In genomic region chr1:169466259-169467230, GRCh38 we compare ENCODE assay signal across 8 cellular contexts. TPM values are rescaled to one million over a fixed set of nuclear protein-coding genes. Genes with fewer than 3 reads are reported as not detected.
DNase-seq lines count a peak whose midpoint lies in the region.

No MANE protein-coding gene starts in this region.

- no peak overlapping the region for H2BK120ac ChIP-seq in mesendoderm (ENCODE audit: low read depth, low read length)

- H3K4me3 ChIP-seq in mesendoderm (ENCODE audit: low read length), result no peak overlapping the region

- H2AK5ac ChIP-seq in mesendoderm (ENCODE audit: low read length), result no peak overlapping the region

- peak; percentile 20 for DNase-seq in stimulated activated CD4-positive, alpha-beta T cell treated with anti-CD3 and anti-CD28 coated beads, Interleukin-15, amount 100 ng/mL, for 24 hours
- DNase-seq in stimulated activated CD4-positive, alpha-beta T cell treated with anti-CD3 and anti-CD28 coated beads, Interleukin-1b, Interleukin-23, amount 100 ng/mL, for 48 hours, result no peak
- DNase-seq in NCI-H146 treated with DMSO at 0.1 percent for 48 hours (lab: John Stamatoyannopoulos, UW; ENCODE audit: unreplicated experiment) (peak; percentile 22), astrocyte of the hippocampus (ENCODE audit: low read depth, low spot score) (peak; percentile 57), mesendoderm (peak; percentile 37), activated gamma-delta T cell treated with Interleukin-2 at 50 U/mL for 16 hours (no peak), HPDE6-E6E7 (ENCODE audit: extremely low spot score) (no peak)
- DNase-seq in stimulated activated CD4-positive, alpha-beta T cell treated with anti-CD3 and anti-CD28 coated beads, Interleukin-2, amount 100 ng/mL, for 24 hours, result no peak

- no peak overlapping the region for H2BK15ac ChIP-seq in mesendoderm (replicated peaks; ENCODE audit: low read depth)

- H3K18ac ChIP-seq in mesendoderm (ENCODE audit: low read length), result no peak overlapping the region

- H3K27ac ChIP-seq in mesendoderm (ENCODE audit: low read depth, low read length), result no peak overlapping the region

- no peaks in the 10 kb centered on the region for H3K4me1 ChIP-seq in mesendoderm (ENCODE audit: control insufficient read depth, low read depth, low read length)

- WGBS in mesendoderm (ENCODE audit: extremely low coverage, insufficient coverage, low lambda C conversion rate), result no CpG with 5 or more reads among the region's 8 CpGs

- H3K79me2 ChIP-seq in mesendoderm (ENCODE audit: control insufficient read depth, insufficient read depth, low read length), result no peaks in the 10 kb centered on the region

- H3K23ac ChIP-seq in mesendoderm (ENCODE audit: low read length), result no peak overlapping the region

- H3K4ac ChIP-seq in mesendoderm (ENCODE audit: low read depth, low read length), result no peak overlapping the region

- no peak overlapping the region for H4K5ac ChIP-seq in mesendoderm (ENCODE audit: low read length)

- no peak overlapping the region for H3K56ac ChIP-seq in mesendoderm (ENCODE audit: low read length)

- no peak overlapping the region for H3K4me2 ChIP-seq in mesendoderm (ENCODE audit: low read length)

- H3K79me1 ChIP-seq in mesendoderm (ENCODE audit: low read length), result no peaks in the 10 kb centered on the region

- H3K9ac ChIP-seq in mesendoderm (ENCODE audit: low read length), result no peak overlapping the region

- no peak overlapping the region for H4K8ac ChIP-seq in mesendoderm (ENCODE audit: low read depth, low read length)

- H3K36me3 ChIP-seq in mesendoderm (ENCODE audit: control insufficient read depth, insufficient read depth, low read length), result no peaks in the 10 kb centered on the region

- H3K27me3 ChIP-seq in mesendoderm (ENCODE audit: insufficient read depth, low read length, poor library complexity), result no peaks in the 10 kb centered on the region

- H2BK5ac ChIP-seq in mesendoderm (ENCODE audit: low read length), result no peak overlapping the region

RNA-seq across cellular contexts. Expression of gene SLC19A2, which starts 19.2 kb away (rescaled TPM):
- polyA plus RNA-seq in mesendoderm (2013, experiment 1 of 2), result 17.4 TPM
- polyA plus RNA-seq in mesendoderm (2013, experiment 2 of 2), result 17.8 TPM

RNA-seq across cellular contexts. Expression of gene CCDC181, which starts 39.3 kb away (rescaled TPM):
- 4.6 TPM for polyA plus RNA-seq in mesendoderm (2013, experiment 1 of 2)
- polyA plus RNA-seq in mesendoderm (2013, experiment 2 of 2), result 4.6 TPM

Comparison
In these comparisons a context has a peak if more than half of its experiments do, and no peak if none do; other contexts are left out.
1. DNase-seq: peak in stimulated activated CD4-positive, alpha-beta T cell treated with anti-CD3 and anti-CD28 coated beads, Interleukin-15, amount 100 ng/mL, for 24 hours (single experiment), NCI-H146 treated with DMSO at 0.1 percent for 48 hours (single experiment), astrocyte of the hippocampus (single experiment) and mesendoderm (single experiment); none in stimulated activated CD4-positive, alpha-beta T cell treated with anti-CD3 and anti-CD28 coated beads, Interleukin-1b, Interleukin-23, amount 100 ng/mL, for 48 hours (single experiment), activated gamma-delta T cell treated with Interleukin-2 at 50 U/mL for 16 hours (single experiment), HPDE6-E6E7 (single experiment) and stimulated activated CD4-positive, alpha-beta T cell treated with anti-CD3 and anti-CD28 coated beads, Interleukin-2, amount 100 ng/mL, for 24 hours (0 of 2).